Comparison of ENCODE assay signal across 27 cellular contexts in the genomic region with DNA sequence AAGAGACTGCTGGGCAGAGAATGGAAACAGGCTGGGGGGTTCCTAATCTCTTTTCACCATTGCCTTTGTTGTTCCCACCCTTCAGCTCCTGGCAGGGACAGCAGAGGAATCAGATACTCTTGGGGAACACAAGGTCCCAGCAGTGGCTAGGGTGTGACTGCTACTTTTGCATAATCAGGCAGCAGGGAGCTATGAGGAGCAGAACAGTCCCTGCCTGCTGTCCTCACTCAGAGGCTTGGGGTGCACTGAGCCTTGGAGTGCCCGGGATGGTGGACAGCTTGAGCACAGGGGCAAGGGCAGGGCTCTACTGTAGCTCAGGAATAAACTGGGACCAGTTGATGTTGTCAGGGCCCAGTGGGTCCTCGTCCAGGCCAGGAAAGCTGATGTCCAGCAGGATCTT. TPM values are rescaled to one million over a fixed set of nuclear protein-coding genes. Genes with fewer than 3 reads are reported as not detected.
"Had no signal": no experiment of that assay in that cellular context is flagged by ENCODE, and none has a peak within 500 bp of the region (broad histone marks: within the 10 kb centered on the region; RNA-seq: fewer than 3 reads in every experiment).

No MANE protein-coding gene starts in this region.

- H3K27ac Mint-ChIP-seq: activated B cell treated with CpG ODN at 0.5 μM for 24 hours; activated CD4-positive, alpha-beta memory T cell treated with anti-CD3 and anti-CD28 coated beads, Interleukin-2, amount 10 ng/mL, durations not matched to agents 7 days and 5 days; activated CD8-positive, alpha-beta memory T cell treated with anti-CD3 and anti-CD28 coated beads, Interleukin-2, amount 10 ng/mL, durations not matched to agents 7 days and 5 days; activated T-helper 2 cell treated with anti-CD3 and anti-CD28 coated beads, Interferon-gamma antibody, Interleukin-2, Interleukin-4, amounts not matched to agents 10 μg/mL and 5 μg/mL and 100 μg/mL, durations not matched to agents 14 hours and 24 hours and 36 hours; progenitor cell of endocrine pancreas had no signal

- H3K4me3 ChIP-seq: breast epithelium, stomach had no signal

- DNase-seq: activated B cell treated with CpG ODN at 0.5 μM for 24 hours; activated CD4-positive, alpha-beta memory T cell treated with anti-CD3 and anti-CD28 coated beads, Interleukin-2, amount 10 ng/mL, durations not matched to agents 7 days and 5 days; activated CD4-positive, alpha-beta T cell treated with anti-CD3 and anti-CD28 coated beads for 48 hours; activated CD8-positive, alpha-beta memory T cell treated with anti-CD3 and anti-CD28 coated beads, Interleukin-2, amount 10 ng/mL, durations not matched to agents 7 days and 5 days; activated naive CD4-positive, alpha-beta T cell treated with Interleukin-2 at 50 U/mL for 16 hours; cerebellar nuclear complex; cortex of kidney; head of caudate nucleus; midbrain; stimulated activated CD4-positive, alpha-beta T cell treated with anti-CD3 and anti-CD28 coated beads, Interleukin-15, amount 100 ng/mL, for 24 hours; stimulated activated CD4-positive, alpha-beta T cell treated with anti-CD3 and anti-CD28 coated beads, Interleukin-2, amount 100 ng/mL, for 48 hours; stomach; T-helper 9 cell had no signal

- ATAC-seq: activated CD8-positive, alpha-beta memory T cell treated with anti-CD3 and anti-CD28 coated beads, Interleukin-2, amount 10 ng/mL, durations not matched to agents 7 days and 5 days had no signal

- H3K9me3 ChIP-seq: breast epithelium, stomach had no signal

- H3K4me1 ChIP-seq: breast epithelium, stomach had no signal

- H3K4me1 Mint-ChIP-seq: activated CD4-positive, alpha-beta memory T cell treated with anti-CD3 and anti-CD28 coated beads, Interleukin-2, amount 10 ng/mL, durations not matched to agents 7 days and 5 days; activated CD8-positive, alpha-beta memory T cell treated with anti-CD3 and anti-CD28 coated beads, Interleukin-2, amount 10 ng/mL, durations not matched to agents 7 days and 5 days had no signal

- H3K36me3 ChIP-seq: breast epithelium had no signal

- H3K27me3 ChIP-seq: breast epithelium, stomach had no signal

- H3K9me3 Mint-ChIP-seq: activated B cell treated with CpG ODN at 0.5 μM for 24 hours; activated CD4-positive, alpha-beta memory T cell treated with anti-CD3 and anti-CD28 coated beads, Interleukin-2, amount 10 ng/mL, durations not matched to agents 7 days and 5 days; activated T-helper 2 cell treated with anti-CD3 and anti-CD28 coated beads, Interferon-gamma antibody, Interleukin-2, Interleukin-4, amounts not matched to agents 10 μg/mL and 5 μg/mL and 100 μg/mL, durations not matched to agents 14 hours and 24 hours and 36 hours; neural crest cell; type B pancreatic cell had no signal

- FAIRE-seq: astrocyte, frontal cortex, keratinocyte had no signal

- H3K4me3 Mint-ChIP-seq: activated B cell treated with CpG ODN at 0.5 μM for 24 hours; activated CD4-positive, alpha-beta memory T cell treated with anti-CD3 and anti-CD28 coated beads, Interleukin-2, amount 10 ng/mL, durations not matched to agents 7 days and 5 days; activated CD8-positive, alpha-beta memory T cell treated with anti-CD3 and anti-CD28 coated beads, Interleukin-2, amount 10 ng/mL, durations not matched to agents 7 days and 5 days; neural crest cell; type B pancreatic cell had no signal

RNA-seq across cellular contexts. Expression of a gene that starts 1.5 kb away (rescaled TPM):
- total RNA-seq: activated B cell treated with CpG ODN at 0.5 μM for 24 hours; activated T-helper 2 cell treated with anti-CD3 and anti-CD28 coated beads, Interferon-gamma antibody, Interleukin-2, Interleukin-4, amounts not matched to agents 10 μg/mL and 5 μg/mL and 100 μg/mL, durations not matched to agents 14 hours and 24 hours and 36 hours; astrocyte; breast epithelium; frontal cortex; lung microvascular endothelial cell; neural crest cell; osteoblast; progenitor cell of endocrine pancreas; skeletal muscle tissue; stomach; temporal lobe had no signal
- polyA plus RNA-seq: adipose tissue, esophagus, keratinocyte, stomach had no signal

RNA-seq across cellular contexts. Expression of a gene that starts 23.5 kb away (rescaled TPM):
- total RNA-seq: activated B cell treated with CpG ODN at 0.5 μM for 24 hours; activated CD4-positive, alpha-beta memory T cell treated with anti-CD3 and anti-CD28 coated beads, Interleukin-2, amount 10 ng/mL, durations not matched to agents 7 days and 5 days; activated CD8-positive, alpha-beta memory T cell treated with anti-CD3 and anti-CD28 coated beads, Interleukin-2, amount 10 ng/mL, durations not matched to agents 7 days and 5 days; activated T-helper 2 cell treated with anti-CD3 and anti-CD28 coated beads, Interferon-gamma antibody, Interleukin-2, Interleukin-4, amounts not matched to agents 10 μg/mL and 5 μg/mL and 100 μg/mL, durations not matched to agents 14 hours and 24 hours and 36 hours; astrocyte; frontal cortex; lung microvascular endothelial cell; neural crest cell; osteoblast; progenitor cell of endocrine pancreas had no signal
- polyA plus RNA-seq: keratinocyte had no signal
